ENCODE assay signal across 8 cellular contexts in genomic region chr12:47838286-47838931, GRCh38. TPM values are rescaled to one million over a fixed set of nuclear protein-coding genes. Genes with fewer than 3 reads are reported as not detected.
A peak's percentile ranks its signal among the peaks of the same experiment; 100 is the strongest.
DNase-seq lines count a peak whose midpoint lies in the region; ATAC-seq, FAIRE-seq and TF ChIP-seq lines count a peak whose summit lies in the region.

No MANE protein-coding gene starts in this region.

- peak; percentile 39 for TF ChIP-seq CTCF in GM13976 (IDR thresholded peaks at IDR 0.05; ENCODE audit: borderline replicate concordance, control extremely low read depth, extremely low read depth, insufficient read depth, missing control alignments)
- TF ChIP-seq CTCF in SK-N-SH (IDR thresholded peaks at IDR 0.05) = peak; percentile 64
- peak in 1 of 2 donors; percentile 44 for TF ChIP-seq CTCF in endothelial cell of umbilical vein (IDR thresholded peaks at IDR 0.05; ENCODE audit: extremely low read depth in 1 of 2, insufficient read depth in 1 of 2, low read depth in 1 of 2, low read length in 2 of 2)

- TF ChIP-seq POLR2A in endothelial cell of umbilical vein (IDR thresholded peaks at IDR 0.05; ENCODE audit: low read depth, low read length) = no peak

- peak; percentile 72 for TF ChIP-seq RAD21 in SK-N-SH (IDR thresholded peaks at IDR 0.05; ENCODE audit: low read length)

- DNase-seq in AG20443 (ENCODE audit: low spot score) = peak; percentile 77
- DNase-seq in GM13976 (ENCODE audit: low spot score) = no peak
- DNase-seq in SK-N-SH = peak; percentile 82
- DNase-seq in endothelial cell of umbilical vein (ENCODE audit: low read depth, low spot score) = peak; percentile 41
- DNase-seq in activated gamma-delta T cell (lab: John Stamatoyannopoulos, UW) = no peak
- no peak for DNase-seq in NCI-H187 (lab: John Stamatoyannopoulos, UW)

- H3K9me2 ChIP-seq in SK-N-SH = no peaks in the 10 kb centered on the region

- CTCF ChIA-PET in SK-N-SH (lab: Yijun Ruan, JAX) (interaction anchor here (0.6 to 25.6 kb wide), 58 partner anchors 10 to 780 kb away, joined by 3 to 458 read pairs (median 6); partner anchors contain the start of genes ENDOU, HDAC7, RAPGEF3 and RPAP3), endothelial cell of umbilical vein (lab: Charles Lee) (interaction anchor here (0.6 to 15.5 kb wide), 45 partner anchors 9 to 817 kb away, joined by 3 to 427 read pairs (median 7); partner anchors contain the start of genes ENDOU, HDAC7, RAPGEF3 and RPAP3)

- H3K4me3 ChIP-seq in SK-N-SH (ENCODE audit: low read depth in 2 of 2, low read length in 1 of 2) = no peak overlapping the region
- no peak overlapping the region for H3K4me3 ChIP-seq in endothelial cell of umbilical vein (replicated peaks in 1 of 3; ENCODE audit: insufficient read depth in 1 of 3, low read depth in 1 of 3, low read length in 3 of 3)
- no peak overlapping the region for H3K4me3 ChIP-seq in muscle layer of colon (ENCODE audit: low read depth in 1 of 2, low read length in 2 of 2)

- H2AFZ ChIP-seq in SK-N-SH (ENCODE audit: low read depth) = no peak overlapping the region
- H2AFZ ChIP-seq in endothelial cell of umbilical vein (ENCODE audit: low read depth, low read length) = no peak overlapping the region

- no peak for ATAC-seq in HG03457 (IDR thresholded peaks at IDR 0.05; ENCODE audit: unreplicated experiment)

- in situ Hi-C loops in GM13976 (cut with MboI; ENCODE audit: low sequenced_read_pairs, unreplicated experiment) = loop anchor here (10.0 kb wide), 1 partner anchor 104 kb away; no protein-coding TSS in a partner anchor

- POLR2A ChIA-PET in SK-N-SH (lab: Yijun Ruan, JAX) (interaction anchor here (1.0 to 1.3 kb wide), 4 partner anchors 13 to 41 kb away, joined by 3 to 5 read pairs (median 3); no protein-coding TSS in a partner anchor), endothelial cell of umbilical vein (lab: Charles Lee) (interaction anchor here (0.9 to 1.6 kb wide), 5 partner anchors 36 to 102 kb away, joined by 3 to 8 read pairs (median 3); no protein-coding TSS in a partner anchor)

- WGBS in SK-N-SH (ENCODE audit: low lambda C conversion rate) = 40% methylated on average over 10 of the region's 10 CpGs

- intact Hi-C loops in endothelial cell of umbilical vein (cut with micrococcal nuclease) = loop anchor here (1.0 kb wide), 5 partner anchors 59 to 327 kb away; no protein-coding TSS in a partner anchor

- BruUV-seq in endothelial cell of umbilical vein (replicated peaks; lab: Mats Ljungman, UMichigan) = no TSS peak

- H3K4me2 ChIP-seq in SK-N-SH (no peak overlapping the region), endothelial cell of umbilical vein (ENCODE audit: insufficient read depth, low read length) (no peak overlapping the region)

- no peaks in the 10 kb centered on the region for H3K9me3 ChIP-seq in SK-N-SH
- no peaks in the 10 kb centered on the region for H3K9me3 ChIP-seq in endothelial cell of umbilical vein (replicated peaks; ENCODE audit: control insufficient read depth, insufficient read depth, low read length)
- H3K9me3 ChIP-seq in muscle layer of colon (ENCODE audit: low read length) = no peaks in the 10 kb centered on the region

- no peaks in the 10 kb centered on the region for H3K9me1 ChIP-seq in endothelial cell of umbilical vein (replicated peaks; ENCODE audit: control insufficient read depth, extremely low read depth, insufficient read depth, low read length)

- no peaks in the 10 kb centered on the region for H3K36me3 ChIP-seq in SK-N-SH (replicated peaks in 1 of 2; ENCODE audit: control insufficient read depth in 1 of 2, insufficient read depth in 2 of 2, low read length in 1 of 2)
- H3K36me3 ChIP-seq in endothelial cell of umbilical vein (ENCODE audit: control insufficient read depth in 2 of 2, extremely low read depth in 1 of 2, insufficient read depth in 2 of 2, low read length in 2 of 2) = no peaks in the 10 kb centered on the region
- H3K36me3 ChIP-seq in muscle layer of colon (ENCODE audit: insufficient read depth, low read length) = no peaks in the 10 kb centered on the region

- no peaks in the 10 kb centered on the region for H3F3A ChIP-seq in SK-N-SH (replicated peaks; ENCODE audit: insufficient read depth)

- H4K20me1 ChIP-seq in SK-N-SH (ENCODE audit: insufficient read depth) (no peaks in the 10 kb centered on the region), endothelial cell of umbilical vein (replicated peaks; ENCODE audit: control insufficient read depth, extremely low read depth, insufficient read depth, low read length) (no peaks in the 10 kb centered on the region)

- TF ChIP-seq EP300 in SK-N-SH (IDR thresholded peaks at IDR 0.05; ENCODE audit: borderline replicate concordance in 1 of 2, low read depth in 1 of 2, low read length in 1 of 2) = no peak

- H3K4me1 ChIP-seq in SK-N-SH (ENCODE audit: control insufficient read depth in 1 of 2, insufficient read depth in 2 of 2, low read depth in 1 of 2, low read length in 1 of 2) (no peaks in the 10 kb centered on the region; a peak in 2 of 4 replicates), endothelial cell of umbilical vein (ENCODE audit: control insufficient read depth, extremely low read depth, insufficient read depth, low read length) (no peaks in the 10 kb centered on the region), muscle layer of colon (ENCODE audit: insufficient read depth, low read length) (no peaks in the 10 kb centered on the region)

- H3K27ac ChIP-seq in SK-N-SH (ENCODE audit: low read depth in 2 of 2, low read length in 1 of 2) = no peak overlapping the region
- no peak overlapping the region for H3K27ac ChIP-seq in endothelial cell of umbilical vein (ENCODE audit: insufficient read depth, low read depth, low read length)
- H3K27ac ChIP-seq in muscle layer of colon (ENCODE audit: low read depth, low read length) = peak overlapping the region; percentile 22

- H3K9ac ChIP-seq in SK-N-SH (no peak overlapping the region), endothelial cell of umbilical vein (replicated peaks; ENCODE audit: extremely low read depth, insufficient read depth, low read length) (no peak overlapping the region), muscle layer of colon (ENCODE audit: low read length) (no peak overlapping the region)

- H3K27me3 ChIP-seq in SK-N-SH (ENCODE audit: insufficient read depth) = no peaks in the 10 kb centered on the region
- no peaks in the 10 kb centered on the region for H3K27me3 ChIP-seq in endothelial cell of umbilical vein (ENCODE audit: control insufficient read depth in 2 of 2, insufficient read depth in 2 of 2, low read length in 2 of 2)
- no peaks in the 10 kb centered on the region for H3K27me3 ChIP-seq in muscle layer of colon (ENCODE audit: control insufficient read depth in 1 of 2, insufficient read depth in 2 of 2, low read length in 2 of 2)

- FAIRE-seq in endothelial cell of umbilical vein (lab: Jason Lieb, UNC) = no peak

- no peaks in the 10 kb centered on the region for H3K79me2 ChIP-seq in SK-N-SH (ENCODE audit: insufficient read depth)
- H3K79me2 ChIP-seq in endothelial cell of umbilical vein (ENCODE audit: control insufficient read depth, insufficient read depth, low read length) = no peaks in the 10 kb centered on the region

- dilution Hi-C loops in endothelial cell of umbilical vein (cut with MboI; ENCODE audit: extremely low pct_ligation_motif_present, low sequenced_read_pairs) = no loop called here

TF ChIP-seq in SK-N-SH, 30 proteins besides CTCF, POLR2A, EP300 and RAD21 (continues in another document):
- no peak for TF ChIP-seq RCOR1 (IDR thresholded peaks at IDR 0.05; ENCODE audit: low read length)
- no peak for TF ChIP-seq ZBTB33 (IDR thresholded peaks at IDR 0.05; ENCODE audit: borderline replicate concordance, low read depth)

TF ChIP-seq in endothelial cell of umbilical vein, 7 proteins besides CTCF, POLR2A, EP300 and RAD21:
- TF ChIP-seq EZH2 (IDR thresholded peaks at IDR 0.05; ENCODE audit: borderline replicate concordance, low read depth, low read length, severe bottlenecking) = no peak
- no peak for TF ChIP-seq MYC (IDR thresholded peaks at IDR 0.05; ENCODE audit: low read depth, low read length)
- TF ChIP-seq GATA2 (IDR thresholded peaks at IDR 0.05; ENCODE audit: insufficient read depth, insufficient read length, low read depth, low read length) = no peak
- TF ChIP-seq FOS (IDR thresholded peaks at IDR 0.05; ENCODE audit: borderline replicate concordance, insufficient read depth, low read length) = no peak
- TF ChIP-seq MAX (IDR thresholded peaks at IDR 0.05; ENCODE audit: insufficient read depth, insufficient read length) = no peak
- no peak for TF ChIP-seq POLR2AphosphoS5 (IDR thresholded peaks at IDR 0.05; ENCODE audit: insufficient read depth, low read depth, low read length)
- no peak for TF ChIP-seq JUN (IDR thresholded peaks at IDR 0.05; ENCODE audit: borderline replicate concordance, insufficient read depth, insufficient read length, low read depth)

RNA-seq across cellular contexts. Expression of gene HDAC7, which starts 18.7 kb away (rescaled TPM):
- 32.7 and 51.0 TPM in 2 replicates for polyA plus RNA-seq in SK-N-SH (2012; rRNA removed)
- 20.4 and 31.4 TPM in 2 replicates for polyA plus RNA-seq in SK-N-SH (2012; cell fraction: cytosol; rRNA removed)
- polyA plus RNA-seq in SK-N-SH (2012; cell fraction: nucleus; rRNA removed) = 227 and 305 TPM in 2 replicates
- total RNA-seq in endothelial cell of umbilical vein = 249 and 252 TPM in 2 replicates
- 119 and 122 TPM in 2 replicates for polyA plus RNA-seq in endothelial cell of umbilical vein
- 101 and 125 TPM in 2 replicates for polyA plus RNA-seq in endothelial cell of umbilical vein (2011; cell fraction: cytosol; rRNA removed)
- polyA plus RNA-seq in endothelial cell of umbilical vein (2011; cell fraction: nucleus; rRNA removed) = 462 and 531 TPM in 2 replicates
- polyA plus RNA-seq in endothelial cell of umbilical vein (2012) = 105 and 119 TPM in 2 replicates
- polyA minus RNA-seq in endothelial cell of umbilical vein = 81.4 and 95.8 TPM in 2 replicates
- 25.6 TPM for polyA minus RNA-seq in endothelial cell of umbilical vein (2011; cell fraction: cytosol; rRNA and poly(A)+ RNA removed)
- 127 and 192 TPM in 2 replicates for polyA minus RNA-seq in endothelial cell of umbilical vein (2011; cell fraction: nucleus; rRNA and poly(A)+ RNA removed)

Comparison
In these comparisons a context has a peak if more than half of its experiments do, and no peak if none do; other contexts are left out.
1. DNase-seq: peak in AG20443 (single experiment), SK-N-SH (single experiment) and endothelial cell of umbilical vein (single experiment); none in GM13976 (single experiment), activated gamma-delta T cell (single experiment) and NCI-H187 (0 of 2).